In genomic region chr19:2540646-2541454, GRCh38 we compare ENCODE assay signal across 8 cellular contexts.
DNase-seq lines count a peak whose midpoint lies in the region; FAIRE-seq lines count a peak whose summit lies in the region.

No MANE protein-coding gene starts in this region.

- FAIRE-seq in A204.1 (lab: Jason Lieb, UNC), result peak; percentile 85

- H3K27ac ChIP-seq in epithelial cell of prostate, result peak overlapping the region; percentile 94

- DNase-seq in NCI-H226 (peak; percentile 99), epithelial cell of prostate (ENCODE audit: low read depth, low spot score) (peak; percentile 71), mucosa of gallbladder (ENCODE audit: low spot score) (peak; percentile 95), NCI-H524 treated with DMSO at 0.1 percent for 48 hours (lab: John Stamatoyannopoulos, UW) (no peak), HUDEP-2 (lab: John Stamatoyannopoulos, UW; ENCODE audit: unreplicated experiment in 76 of 76) (no peak)
- DNase-seq in activated effector memory CD4-positive, alpha-beta T cell treated with Interleukin-2 at 50 U/mL for 16 hours, result no peak
- DNase-seq in stimulated activated CD4-positive, alpha-beta T cell treated with anti-CD3 and anti-CD28 coated beads, Interleukin-15, amount 100 ng/mL, for 24 hours, result no peak

Comparison
In these comparisons a context has a peak if more than half of its experiments do, and no peak if none do; other contexts are left out.
1. DNase-seq: peak in NCI-H226 (single experiment), epithelial cell of prostate (single experiment) and mucosa of gallbladder (single experiment); none in activated effector memory CD4-positive, alpha-beta T cell treated with Interleukin-2 at 50 U/mL for 16 hours (single experiment), NCI-H524 treated with DMSO at 0.1 percent for 48 hours (single experiment), HUDEP-2 (0 of 76) and stimulated activated CD4-positive, alpha-beta T cell treated with anti-CD3 and anti-CD28 coated beads, Interleukin-15, amount 100 ng/mL, for 24 hours (single experiment).